In genomic region chr12:53300187-53300586, GRCh38 we compare ENCODE assay signal across 8 cellular contexts. TPM values are rescaled to one million over a fixed set of nuclear protein-coding genes. Genes with fewer than 3 reads are reported as not detected.
DNase-seq lines count a peak whose midpoint lies in the region; ATAC-seq, FAIRE-seq and TF ChIP-seq lines count a peak whose summit lies in the region.

No MANE protein-coding gene starts in this region.

- H2AFZ ChIP-seq in fibroblast of lung (ENCODE audit: low read length) = peak overlapping the region; percentile 7

- peak overlapping the region; percentile 36 to 88 (median 77) for H3K4me3 ChIP-seq in fibroblast of lung (replicated peaks in 1 of 4; ENCODE audit: control extremely low read depth in 1 of 4, insufficient read depth in 1 of 4, low read depth in 3 of 4, low read length in 4 of 4)
- peak overlapping the region; percentile 84 for H3K4me3 ChIP-seq in rectal smooth muscle tissue (ENCODE audit: low read length)

- no peak for TF ChIP-seq CTCF in fibroblast of lung (conservative IDR thresholded peaks at IDR 0.05 in 1 of 2, IDR thresholded peaks at IDR 0.05 in 1 of 2; ENCODE audit: low read depth in 1 of 2, low read length in 2 of 2)

- no peaks in the 10 kb centered on the region for H3K9me3 Mint-ChIP-seq in T-cell

- H3K4me1 ChIP-seq in fibroblast of lung (ENCODE audit: control insufficient read depth, extremely low read depth, insufficient read depth, low read length) = peaks cover 17% of the 10 kb centered on the region
- H3K4me1 ChIP-seq in rectal smooth muscle tissue (ENCODE audit: control insufficient read depth, insufficient read depth, low read length) = peaks cover 14% of the 10 kb centered on the region

- H3K4me3 Mint-ChIP-seq in T-cell = peak overlapping the region; percentile 91 to 99 (median 96)

- no peaks in the 10 kb centered on the region for H4K20me1 ChIP-seq in fibroblast of lung (ENCODE audit: control insufficient read depth, extremely low read depth, insufficient read depth, low read length)

- CTCF ChIA-PET in T-cell (lab: Charles Lee) = interaction anchor here in 1 of 2 donors (0.6 to 3.0 kb wide), 4 partner anchors 21 to 120 kb away, joined by 3 to 20 read pairs (median 4); partner anchors contain the start of genes AAAS and ZNF740

- H3K27ac Mint-ChIP-seq in T-cell = peak overlapping the region; percentile 86 to 94

- H3K79me2 ChIP-seq in fibroblast of lung (ENCODE audit: control insufficient read depth, insufficient read depth, low read length) = peaks cover 45% of the 10 kb centered on the region

- no peaks in the 10 kb centered on the region for H3K9me3 ChIP-seq in fibroblast of lung (ENCODE audit: control insufficient read depth, insufficient read depth, low read depth, low read length)

- H3K27me3 ChIP-seq in fibroblast of lung (ENCODE audit: control insufficient read depth, insufficient read depth, low read length) (no peaks in the 10 kb centered on the region), rectal smooth muscle tissue (ENCODE audit: control insufficient read depth, insufficient read depth, low read length) (no peaks in the 10 kb centered on the region)

- H3K27me3 Mint-ChIP-seq in T-cell = no peaks in the 10 kb centered on the region

- no peak for TF ChIP-seq POLR2A in GM12892 (IDR thresholded peaks at IDR 0.05; ENCODE audit: low read depth, low read length)

- POLR2A ChIA-PET in T-cell (lab: Charles Lee) = no interaction called here

- H3K27ac ChIP-seq in fibroblast of lung (ENCODE audit: insufficient read depth, low read length) (peak overlapping the region; percentile 95), rectal smooth muscle tissue (ENCODE audit: low read depth, low read length) (peak overlapping the region; percentile 62)

- H3K36me3 ChIP-seq in fibroblast of lung (ENCODE audit: control insufficient read depth, insufficient read depth, low read length) = peaks cover 4% of the 10 kb centered on the region
- peaks cover 4% of the 10 kb centered on the region for H3K36me3 ChIP-seq in rectal smooth muscle tissue (ENCODE audit: control insufficient read depth, insufficient read depth, low read length)

- peaks cover 70 to 75% (median 72%) of the 10 kb centered on the region in 3 donors for H3K4me1 Mint-ChIP-seq in T-cell

- H3K4me2 ChIP-seq in fibroblast of lung (ENCODE audit: extremely low read depth, insufficient read depth, low read length) = peak overlapping the region; percentile 87

- ATAC-seq in T-cell (replicated peaks in 1 of 4) = no peak
- no peak for ATAC-seq in HG02763 (IDR thresholded peaks at IDR 0.05; ENCODE audit: unreplicated experiment)

- peak; percentile 37 for DNase-seq in activated CD4-positive, alpha-beta T cell treated with anti-CD3 and anti-CD28 coated beads for 48 hours
- DNase-seq in activated CD4-positive, alpha-beta T cell treated with anti-CD3 and anti-CD28 coated beads, Interleukin-2, amount 50 U/mL, for 1 hour = no peak
- DNase-seq in T-cell = no peak
- peak; percentile 32 to 63 for DNase-seq in fibroblast of lung (ENCODE audit: low read depth in 2 of 2)
- DNase-seq in GM12892 (ENCODE audit: insufficient read length) = no peak
- no peak for DNase-seq in NCI-H1436 (lab: John Stamatoyannopoulos, UW)

- peak overlapping the region; percentile 86 for H3K9ac ChIP-seq in fibroblast of lung (ENCODE audit: insufficient read depth, low read length)
- peak overlapping the region; percentile 51 for H3K9ac ChIP-seq in rectal smooth muscle tissue (ENCODE audit: low read length)

- H3K36me3 Mint-ChIP-seq in T-cell = peaks cover 49% of the 10 kb centered on the region

- FAIRE-seq in GM12892 (lab: Jason Lieb, UNC) = no peak

RNA-seq across cellular contexts. Expression of gene MYG1, which starts 0.7 kb away (rescaled TPM):
- total RNA-seq in T-cell (10 to 100 TPM; 34.0 to 68.4 (median 63.9) TPM), fibroblast of lung (52.0 and 55.7 TPM in 2 replicates)
- polyA plus RNA-seq in fibroblast of lung = 40.8 and 52.2 TPM in 2 replicates
- 60.7 and 91.7 TPM in 2 replicates for polyA plus RNA-seq in fibroblast of lung (2012)
- polyA minus RNA-seq in fibroblast of lung (ENCODE audit: low replicate concordance) = 50.7 and 65.8 TPM in 2 replicates
- 35.2 TPM for polyA plus RNA-seq in GM12892 (2012; ENCODE audit: missing spikeins)

RNA-seq across cellular contexts. Expression of gene PFDN5, which starts 4.8 kb away (rescaled TPM):
- total RNA-seq in T-cell (100 to 1,000 TPM; 591 to 643 (median 612) TPM), fibroblast of lung (735 and 788 TPM in 2 replicates)
- 977 and 1,007 TPM in 2 replicates for polyA plus RNA-seq in fibroblast of lung
- polyA plus RNA-seq in fibroblast of lung (2012) = 735 and 960 TPM in 2 replicates
- polyA minus RNA-seq in fibroblast of lung (ENCODE audit: low replicate concordance) = 77.8 and 86.7 TPM in 2 replicates
- 1,026 TPM for polyA plus RNA-seq in GM12892 (2012; ENCODE audit: missing spikeins)

RNA-seq across cellular contexts. Expression of gene AAAS, which starts 21.2 kb away (rescaled TPM):
- total RNA-seq in T-cell (10 to 100 TPM; 39.3 to 74.6 (median 66.2) TPM), fibroblast of lung (29.5 and 37.8 TPM in 2 replicates)
- polyA plus RNA-seq in fibroblast of lung = 34.2 and 50.4 TPM in 2 replicates
- 28.9 and 47.5 TPM in 2 replicates for polyA plus RNA-seq in fibroblast of lung (2012)
- 119 and 178 TPM in 2 replicates for polyA minus RNA-seq in fibroblast of lung (ENCODE audit: low replicate concordance)
- 38.0 TPM for polyA plus RNA-seq in GM12892 (2012; ENCODE audit: missing spikeins)

RNA-seq across cellular contexts. Expression of gene ESPL1, which starts 32.1 kb away (rescaled TPM):
- 1 to 10 TPM; 1.2 to 2.5 (median 1.6) TPM for total RNA-seq in T-cell
- 0.26 and 1.8 TPM in 2 replicates for total RNA-seq in fibroblast of lung
- 1.4 and 5.8 TPM in 2 replicates for polyA plus RNA-seq in fibroblast of lung
- 1.7 and 5.1 TPM in 2 replicates for polyA plus RNA-seq in fibroblast of lung (2012)
- polyA minus RNA-seq in fibroblast of lung (ENCODE audit: low replicate concordance) = 11.3 and 27.3 TPM in 2 replicates
- polyA plus RNA-seq in GM12892 (2012; ENCODE audit: missing spikeins) = 12.5 TPM

RNA-seq across cellular contexts. Expression of gene SP7, which starts 36.0 kb away (rescaled TPM):
- total RNA-seq in T-cell (under 1 TPM in 1 of 5 donors, not detected in 4; 0.12 TPM), fibroblast of lung (not detected in 2 replicates)
- polyA plus RNA-seq in fibroblast of lung = not detected in 2 replicates
- not detected in 2 replicates for polyA plus RNA-seq in fibroblast of lung (2012)
- not detected in 2 replicates for polyA minus RNA-seq in fibroblast of lung (ENCODE audit: low replicate concordance)
- polyA plus RNA-seq in GM12892 (2012; ENCODE audit: missing spikeins) = not detected

Comparison
In these comparisons a context has a peak if more than half of its experiments do, and no peak if none do; other contexts are left out.
1. DNase-seq: peak in activated CD4-positive, alpha-beta T cell treated with anti-CD3 and anti-CD28 coated beads for 48 hours (single experiment) and fibroblast of lung (2 of 2); none in activated CD4-positive, alpha-beta T cell treated with anti-CD3 and anti-CD28 coated beads, Interleukin-2, amount 50 U/mL, for 1 hour (single experiment), T-cell (0 of 34), GM12892 (single experiment) and NCI-H1436 (single experiment).